In genomic region chr4:132592850-132593249, GRCh38 we compare ENCODE assay signal across 35 cellular contexts.
"Had no signal": no experiment of that assay in that cellular context is flagged by ENCODE, and none has a peak within 500 bp of the region (broad histone marks: within the 10 kb centered on the region; RNA-seq: fewer than 3 reads in every experiment).

No MANE protein-coding gene starts in this region.

- H3K4me3 ChIP-seq: MG63 had no signal

- DNase-seq: Kasumi-1, MG63, MM.1S, MV-4-11, NCI-H1048, NCI-H1092, NCI-H1092 treated with DMSO at 0.1 percent for 48 hours, NCI-H1105, NCI-H1105 treated with DMSO at 0.1 percent for 48 hours, NCI-H1417, NCI-H1417 treated with DMSO at 0.1 percent for 48 hours, NCI-H1436, NCI-H1436 treated with DMSO at 0.1 percent for 48 hours, NCI-H146, NCI-H1694, NCI-H1694 treated with DMSO at 0.1 percent for 48 hours, NCI-H187, NCI-H187 treated with DMSO at 0.1 percent for 48 hours, NCI-H1930, NCI-H2029, NCI-H2029 treated with DMSO at 0.1 percent for 48 hours, NCI-H2081, NCI-H2081 treated with DMSO at 0.1 percent for 48 hours, NCI-H2107, NCI-H2171, NCI-H2171 treated with DMSO at 0.1 percent for 48 hours, NCI-H2227 treated with DMSO at 0.1 percent for 48 hours, NCI-H226, NCI-H345, NCI-H446, NCI-H446 treated with DMSO at 0.1 percent for 48 hours, NCI-H510A, NCI-H510A treated with DMSO at 0.1 percent for 48 hours, NCI-H524, NCI-H524 treated with DMSO at 0.1 percent for 48 hours had no signal

- H3K27me3 ChIP-seq: MG63 had no signal

- H3K9me3 ChIP-seq: MG63 had no signal

- H3K36me3 ChIP-seq: MG63 had no signal
